In genomic region chr16:14289692-14290340, GRCh38 we compare ENCODE assay signal across 8 cellular contexts.
DNase-seq lines count a peak whose midpoint lies in the region; ATAC-seq and TF ChIP-seq lines count a peak whose summit lies in the region.

No MANE protein-coding gene starts in this region.

- H3K79me2 ChIP-seq in Loucy (ENCODE audit: insufficient read depth, low read length): no peaks in the 10 kb centered on the region

- no peak overlapping the region for H3K4me3 Mint-ChIP-seq in activated CD4-positive, alpha-beta T cell treated with anti-CD3 and anti-CD28 coated beads for 36 hours

- H2AFZ ChIP-seq in Loucy (ENCODE audit: low read length): no peak overlapping the region

- no peak for TF ChIP-seq POLR2A in esophagus muscularis mucosa (IDR thresholded peaks at IDR 0.05; ENCODE audit: low read depth)

- H3K9me3 ChIP-seq in Loucy (ENCODE audit: insufficient read depth, low read depth, low read length) (no peaks in the 10 kb centered on the region; the same call in 1 of the 2 replicates), WERI-Rb-1 (ENCODE audit: severe bottlenecking) (peaks cover 9% of the 10 kb centered on the region), liver (ENCODE audit: control insufficient read depth in 4 of 4, low read length in 3 of 4) (peaks cover 3 to 7% (median 6%) of the 10 kb centered on the region in 4 donors), esophagus muscularis mucosa (peaks cover 0 to 17% (median 9%) of the 10 kb centered on the region in 4 donors)

- peaks cover 15% of the 10 kb centered on the region for H3K9me3 Mint-ChIP-seq in activated CD4-positive, alpha-beta T cell treated with anti-CD3 and anti-CD28 coated beads for 36 hours (ENCODE audit: low read depth)

- H3K4me1 ChIP-seq in Loucy (ENCODE audit: insufficient read depth, low read length, poor library complexity, severe bottlenecking) (no peaks in the 10 kb centered on the region), liver (ENCODE audit: control insufficient read depth in 4 of 4, insufficient read depth in 4 of 4, low read length in 3 of 4) (peaks cover 0 to 12% (median 6%) of the 10 kb centered on the region in 4 donors), esophagus muscularis mucosa (peaks cover 10 to 15% (median 15%) of the 10 kb centered on the region in 4 donors)

- peaks cover 8% of the 10 kb centered on the region for H3K4me1 Mint-ChIP-seq in activated CD4-positive, alpha-beta T cell treated with anti-CD3 and anti-CD28 coated beads for 36 hours

- peak; percentile 53 to 75 for TF ChIP-seq RAD21 in liver (IDR thresholded peaks at IDR 0.05)

- no peaks in the 10 kb centered on the region for H3F3A ChIP-seq in Loucy (ENCODE audit: low read depth)

- H3K27ac Mint-ChIP-seq in activated CD4-positive, alpha-beta T cell treated with anti-CD3 and anti-CD28 coated beads for 36 hours: no peak overlapping the region

- H4K20me1 ChIP-seq in Loucy (ENCODE audit: insufficient read depth, low read length, poor library complexity, severe bottlenecking): no peaks in the 10 kb centered on the region

- no peaks in the 10 kb centered on the region for H3K36me3 ChIP-seq in Loucy (ENCODE audit: insufficient read depth, low read length)
- peaks cover 2% of the 10 kb centered on the region; the same call in 1 of the 2 replicates for H3K36me3 ChIP-seq in WERI-Rb-1
- H3K36me3 ChIP-seq in liver (ENCODE audit: control insufficient read depth in 4 of 4, insufficient read depth in 3 of 4, low read depth in 1 of 4, low read length in 3 of 4): no peaks in the 10 kb centered on the region
- H3K36me3 ChIP-seq in esophagus muscularis mucosa: no peaks in the 10 kb centered on the region

- DNase-seq in activated CD4-positive, alpha-beta T cell treated with anti-CD3 and anti-CD28 coated beads for 36 hours: peak; percentile 67
- no peak for DNase-seq in activated CD4-positive, alpha-beta T cell treated with anti-CD3 and anti-CD28 coated beads for 4 hours
- peak; percentile 43 for DNase-seq in WERI-Rb-1
- no peak for DNase-seq in left cardiac atrium
- DNase-seq in esophagus muscularis mucosa (ENCODE audit: extremely low spot score): no peak

- TF ChIP-seq CTCF in Loucy (conservative IDR thresholded peaks at IDR 0.05; ENCODE audit: low read length) (peak; percentile 60), WERI-Rb-1 (IDR thresholded peaks at IDR 0.05; ENCODE audit: low read depth, low read length) (peak; percentile 92), liver (IDR thresholded peaks at IDR 0.05; ENCODE audit: low read depth, low read length, missing input control) (peak; percentile 35), esophagus muscularis mucosa (IDR thresholded peaks at IDR 0.05) (peak in 1 of 3 experiments; percentile 33)

- POLR2A ChIA-PET in activated CD4-positive, alpha-beta T cell treated with anti-CD3 and anti-CD28 coated beads for 36 hours (lab: Charles Lee): no interaction called here

- intact Hi-C loops in activated CD4-positive, alpha-beta T cell treated with anti-CD3 and anti-CD28 coated beads for 36 hours (cut with DNase I, micrococcal nuclease): loop anchor here in 1 of 2 experiments (5.0 kb wide), 2 partner anchors 218 to 353 kb away; partner anchors contain the start of gene MRTFB
- intact Hi-C loops in left cardiac atrium (cut with DNase I): loop anchor here in 1 of 2 donors (5.0 kb wide), 1 partner anchor 368 kb away; the partner anchor contains the start of gene ERCC4
- intact Hi-C loops in esophagus muscularis mucosa (cut with DNase I): loop anchor here (5.0 kb wide), 1 partner anchor 368 kb away; the partner anchor contains the start of gene ERCC4

- WGBS in liver: 46% methylated on average over 9 of the region's 9 CpGs
- WGBS in esophagus muscularis mucosa: 51% methylated on average over 9 of the region's 9 CpGs

- H3K9ac ChIP-seq in Loucy (ENCODE audit: low read depth, low read length, poor library complexity, severe bottlenecking): no peak overlapping the region
- no peak overlapping the region for H3K9ac ChIP-seq in liver (ENCODE audit: low read depth in 1 of 2, low read length in 2 of 2)

- no peak for TF ChIP-seq EP300 in esophagus muscularis mucosa (IDR thresholded peaks at IDR 0.05)

- H3K36me3 Mint-ChIP-seq in activated CD4-positive, alpha-beta T cell treated with anti-CD3 and anti-CD28 coated beads for 36 hours (ENCODE audit: low read depth): peaks cover 2% of the 10 kb centered on the region

- no peak for ATAC-seq in activated CD4-positive, alpha-beta T cell treated with anti-CD3 and anti-CD28 coated beads for 36 hours
- ATAC-seq in HG03135 (IDR thresholded peaks at IDR 0.05; ENCODE audit: unreplicated experiment): no peak
- ATAC-seq in left cardiac atrium: no peak

- H3K4me3 ChIP-seq in Loucy (ENCODE audit: low read length, poor library complexity, severe bottlenecking): no peak overlapping the region
- H3K4me3 ChIP-seq in WERI-Rb-1 (ENCODE audit: low read depth, low read length): no peak overlapping the region
- H3K4me3 ChIP-seq in liver (ENCODE audit: low read depth in 1 of 3, low read length in 3 of 3): no peak overlapping the region
- H3K4me3 ChIP-seq in esophagus muscularis mucosa: no peak overlapping the region

- CTCF ChIA-PET in activated CD4-positive, alpha-beta T cell treated with anti-CD3 and anti-CD28 coated beads for 36 hours (lab: Charles Lee): interaction anchor here (0.7 to 1.9 kb wide), 3 partner anchors 10 to 370 kb away, joined by 3 to 6 read pairs (median 4); partner anchors contain the start of gene ERCC4

- H3K27ac ChIP-seq in WERI-Rb-1: no peak overlapping the region
- H3K27ac ChIP-seq in liver (ENCODE audit: low read depth in 1 of 2, low read length in 2 of 2): no peak overlapping the region
- no peak overlapping the region for H3K27ac ChIP-seq in esophagus muscularis mucosa (replicated peaks in 1 of 4)

- H3K27me3 ChIP-seq in Loucy (ENCODE audit: insufficient read depth, low read length, poor library complexity, severe bottlenecking): no peaks in the 10 kb centered on the region
- H3K27me3 ChIP-seq in WERI-Rb-1 (ENCODE audit: insufficient read depth, low read depth, severe bottlenecking): no peaks in the 10 kb centered on the region
- H3K27me3 ChIP-seq in liver (ENCODE audit: control insufficient read depth in 4 of 4, insufficient read depth in 4 of 4, low read length in 3 of 4): no peaks in the 10 kb centered on the region
- no peaks in the 10 kb centered on the region for H3K27me3 ChIP-seq in esophagus muscularis mucosa

- H3K4me2 ChIP-seq in Loucy (ENCODE audit: low read depth, low read length, poor library complexity, severe bottlenecking): no peak overlapping the region

- H3K27me3 Mint-ChIP-seq in activated CD4-positive, alpha-beta T cell treated with anti-CD3 and anti-CD28 coated beads for 36 hours: no peaks in the 10 kb centered on the region

- H3K9me2 ChIP-seq in Loucy (replicated peaks; ENCODE audit: low read depth, low read length): no peaks in the 10 kb centered on the region

TF ChIP-seq in liver, 16 proteins besides CTCF, POLR2A, EP300 and RAD21:
- TF ChIP-seq TAF1 (conservative IDR thresholded peaks at IDR 0.05): no peak
- no peak for TF ChIP-seq HNF4A (conservative IDR thresholded peaks at IDR 0.05)
- no peak for TF ChIP-seq ATF3 (IDR thresholded peaks at IDR 0.05)
- no peak for TF ChIP-seq JUND (IDR thresholded peaks at IDR 0.05)
- no peak for TF ChIP-seq NR2F2 (IDR thresholded peaks at IDR 0.05)
- TF ChIP-seq MAX (IDR thresholded peaks at IDR 0.05): no peak
- TF ChIP-seq HNF4G (IDR thresholded peaks at IDR 0.05): no peak
- TF ChIP-seq EGR1 (IDR thresholded peaks at IDR 0.05; ENCODE audit: low read depth in 2 of 2): no peak
- no peak for TF ChIP-seq FOXA1 (IDR thresholded peaks at IDR 0.05)
- no peak for TF ChIP-seq RXRA (IDR thresholded peaks at IDR 0.05)
- TF ChIP-seq GABPA (IDR thresholded peaks at IDR 0.05 in 1 of 2, conservative IDR thresholded peaks at IDR 0.05 in 1 of 2): no peak

Comparison
In these comparisons a context has a peak if more than half of its experiments do, and no peak if none do; other contexts are left out.
1. DNase-seq: peak in activated CD4-positive, alpha-beta T cell treated with anti-CD3 and anti-CD28 coated beads for 36 hours (single experiment) and WERI-Rb-1 (single experiment); none in activated CD4-positive, alpha-beta T cell treated with anti-CD3 and anti-CD28 coated beads for 4 hours (0 of 2), left cardiac atrium (single experiment) and esophagus muscularis mucosa (single experiment).